Comparison of ENCODE assay signal across 21 cellular contexts in the genomic region with DNA sequence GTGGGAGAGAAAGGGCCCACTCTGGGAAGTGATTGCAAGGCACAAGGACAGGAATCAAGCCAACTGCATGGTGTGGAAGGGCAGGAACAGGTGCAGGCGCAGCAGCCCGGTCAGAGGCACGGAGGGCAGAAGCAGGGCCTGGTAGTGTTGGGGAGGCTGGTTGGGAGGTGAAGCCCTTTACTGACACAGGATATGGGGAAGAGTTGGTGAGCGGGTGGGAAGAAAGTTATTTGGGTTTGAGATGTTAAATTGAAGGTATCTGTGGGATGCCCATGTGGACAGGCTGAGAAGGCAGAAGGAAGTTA.
A peak's percentile ranks its signal among the peaks of the same experiment; 100 is the strongest.
DNase-seq lines count a peak whose midpoint lies in the region; ATAC-seq and TF ChIP-seq lines count a peak whose summit lies in the region.
"Had no signal": no experiment of that assay in that cellular context is flagged by ENCODE, and none has a peak within 500 bp of the region (broad histone marks: within the 10 kb centered on the region; RNA-seq: fewer than 3 reads in every experiment).

No MANE protein-coding gene starts in this region.

- 0 out of 2 replicates have a peak overlapping the region, but pooled peaks have one; percentile 17 for H3K9ac ChIP-seq in iPS-20b (ENCODE audit: low read depth, low read length)
- H3K9ac ChIP-seq in neuronal stem cell (ENCODE audit: low read depth, low read length, poor library complexity) = no peak overlapping the region
- H3K9ac ChIP-seq: BLaER1 had no signal

- no peak overlapping the region for H3K4me3 Mint-ChIP-seq in CD4-positive, CD25-positive, alpha-beta regulatory T cell
- H3K4me3 Mint-ChIP-seq in chondrocyte (ENCODE audit: unreplicated experiment) = no peak overlapping the region
- H3K4me3 Mint-ChIP-seq: CD4-positive, alpha-beta T cell; HFFc6 had no signal

- H2AK5ac ChIP-seq in neuronal stem cell (ENCODE audit: low read depth, low read length) = peak overlapping the region; percentile 49

- H2AFZ ChIP-seq in neuronal stem cell (ENCODE audit: low read length) = no peak overlapping the region

- peaks cover 0 to 4% (median 0%) of the 10 kb centered on the region in 7 donors for H3K9me3 Mint-ChIP-seq in CD4-positive, CD25-positive, alpha-beta regulatory T cell
- H3K9me3 Mint-ChIP-seq in chondrocyte (ENCODE audit: low read depth) = no peaks in the 10 kb centered on the region
- H3K9me3 Mint-ChIP-seq: CD4-positive, alpha-beta T cell; HFFc6 had no signal

- no peak for TF ChIP-seq POLR2A in right lobe of liver (IDR thresholded peaks at IDR 0.05)

- ATAC-seq in CD4-positive, CD25-positive, alpha-beta regulatory T cell (ENCODE audit: low read depth in 2 of 2) = no peak
- ATAC-seq in HG03039 (IDR thresholded peaks at IDR 0.05; ENCODE audit: unreplicated experiment) (no peak), right lobe of liver (no peak)

- peaks cover 30% of the 10 kb centered on the region for H3K27me3 Mint-ChIP-seq in CD4-positive, CD25-positive, alpha-beta regulatory T cell
- H3K27me3 Mint-ChIP-seq in chondrocyte (ENCODE audit: low read depth) = peaks cover 4% of the 10 kb centered on the region

- H3K9me3 ChIP-seq in CD4-positive, CD25-positive, alpha-beta regulatory T cell (ENCODE audit: control insufficient read depth in 2 of 2, low read length in 2 of 2) = no peaks in the 10 kb centered on the region
- no peaks in the 10 kb centered on the region for H3K9me3 ChIP-seq in SJCRH30 (replicated peaks)
- no peaks in the 10 kb centered on the region for H3K9me3 ChIP-seq in iPS-20b (ENCODE audit: insufficient read depth, low read depth, low read length)
- H3K9me3 ChIP-seq in neuronal stem cell (replicated peaks in 1 of 2; ENCODE audit: control insufficient read depth in 2 of 2, insufficient read depth in 1 of 2, low read depth in 1 of 2, low read length in 2 of 2) = no peaks in the 10 kb centered on the region
- no peaks in the 10 kb centered on the region for H3K9me3 ChIP-seq in right lobe of liver
- H3K9me3 ChIP-seq: BLaER1, HAP-1 had no signal

- H2BK5ac ChIP-seq in neuronal stem cell (ENCODE audit: low read length) = no peak overlapping the region

- H2BK15ac ChIP-seq in neuronal stem cell (ENCODE audit: low read length) = peak overlapping the region; percentile 32

- no peaks in the 10 kb centered on the region for H3K4me1 ChIP-seq in CD4-positive, CD25-positive, alpha-beta regulatory T cell (ENCODE audit: control insufficient read depth, insufficient read depth, low read length, poor library complexity, severe bottlenecking)
- H3K4me1 ChIP-seq in SJCRH30 (peaks cover 10% of the 10 kb centered on the region), iPS-20b (ENCODE audit: insufficient read depth, low read length) (peaks cover 28% of the 10 kb centered on the region; the same call in 1 of the 2 replicates), neuronal stem cell (ENCODE audit: control insufficient read depth in 2 of 2, insufficient read depth in 1 of 2, low read depth in 1 of 2, low read length in 2 of 2) (peaks cover 0 to 8% of the 10 kb centered on the region in 2 donors), right lobe of liver (no peaks in the 10 kb centered on the region)
- H3K4me1 ChIP-seq: HAP-1 had no signal

- H3K4me3 ChIP-seq in CD4-positive, CD25-positive, alpha-beta regulatory T cell (ENCODE audit: low read depth, low read length) = no peak overlapping the region
- H3K4me3 ChIP-seq in SJCRH30 (no peak overlapping the region), iPS-20b (ENCODE audit: low read length) (no peak overlapping the region), neuronal stem cell (ENCODE audit: low read length in 2 of 2) (no peak overlapping the region), right lobe of liver (no peak overlapping the region)
- H3K4me3 ChIP-seq: BLaER1, HAP-1 had no signal

- TF ChIP-seq CTCF in chondrocyte (IDR thresholded peaks at IDR 0.05) = no peak
- no peak for TF ChIP-seq CTCF in right lobe of liver (IDR thresholded peaks at IDR 0.05)

- no peak overlapping the region for H4K91ac ChIP-seq in neuronal stem cell (ENCODE audit: low read depth, low read length, poor library complexity)

- DNase-seq in CD4-positive, CD25-positive, alpha-beta regulatory T cell = no peak
- peak; percentile 71 to 86 for DNase-seq in SJCRH30
- no peak for DNase-seq in neuronal stem cell (ENCODE audit: low spot score)
- DNase-seq in chondrocyte (ENCODE audit: low spot score) = no peak
- no peak for DNase-seq in right lobe of liver
- no peak for DNase-seq in NOMO-1 treated with DMSO at 0.1 percent for 48 hours (lab: John Stamatoyannopoulos, UW; ENCODE audit: unreplicated experiment)
- DNase-seq: CD4-positive, alpha-beta T cell; HFFc6; NCI-H1105; NCI-H146; NCI-H1930; NCI-H2107; NCI-H524 treated with DMSO at 0.1 percent for 48 hours; NCI-H774; SHP77 had no signal

- intact Hi-C loops in right lobe of liver (cut with DNase I) = no loop called here

- H3K27ac ChIP-seq in CD4-positive, CD25-positive, alpha-beta regulatory T cell (ENCODE audit: insufficient read depth, low read length, poor library complexity, severe bottlenecking) = no peak overlapping the region
- H3K27ac ChIP-seq in SJCRH30 = no peak overlapping the region
- no peak overlapping the region for H3K27ac ChIP-seq in iPS-20b (ENCODE audit: low read length)
- no peak overlapping the region for H3K27ac ChIP-seq in neuronal stem cell (replicated peaks; ENCODE audit: low read length)
- H3K27ac ChIP-seq in right lobe of liver = no peak overlapping the region
- H3K27ac ChIP-seq: BLaER1, HL-60, RWPE1 had no signal

- H3K18ac ChIP-seq in neuronal stem cell (ENCODE audit: low read length) = no peak overlapping the region

- WGBS in neuronal stem cell (ENCODE audit: extremely low coverage in 2 of 2, insufficient read length in 2 of 2, insufficient replicate concordance in 1 of 2), 2 donors = 100% methylated on average over 1 of the region's 4 CpGs; no CpG with 5 or more reads in 1 of the 2 donors
- 80% methylated on average over 4 of the region's 4 CpGs for WGBS in right lobe of liver (ENCODE audit: insufficient coverage, low coverage, low lambda C conversion rate, missing lambda C conversion rate)

- H4K8ac ChIP-seq in neuronal stem cell (ENCODE audit: low read depth, low read length) = no peak overlapping the region

- H3K14ac ChIP-seq in neuronal stem cell (ENCODE audit: low read length) = no peak overlapping the region

- H3K4ac ChIP-seq in neuronal stem cell (ENCODE audit: low read length) = no peak overlapping the region

- no peaks in the 10 kb centered on the region for H3K79me1 ChIP-seq in neuronal stem cell (ENCODE audit: low read depth, low read length)

- no peaks in the 10 kb centered on the region for H3K36me3 Mint-ChIP-seq in CD4-positive, CD25-positive, alpha-beta regulatory T cell
- no peaks in the 10 kb centered on the region for H3K36me3 Mint-ChIP-seq in chondrocyte (ENCODE audit: low read depth)

- peak overlapping the region; percentile 28 for H2BK12ac ChIP-seq in neuronal stem cell (ENCODE audit: low read length)

- H3K4me1 Mint-ChIP-seq in CD4-positive, CD25-positive, alpha-beta regulatory T cell = peaks cover 0 to 9% (median 3%) of the 10 kb centered on the region in 4 donors
- H3K4me1 Mint-ChIP-seq in chondrocyte (ENCODE audit: low read depth) = peaks cover 10% of the 10 kb centered on the region

- no peaks in the 10 kb centered on the region for H3K36me3 ChIP-seq in CD4-positive, CD25-positive, alpha-beta regulatory T cell (ENCODE audit: control insufficient read depth, insufficient read depth, low read length)
- H3K36me3 ChIP-seq in SJCRH30 = no peaks in the 10 kb centered on the region
- H3K36me3 ChIP-seq in iPS-20b (ENCODE audit: insufficient read depth, low read depth, low read length) = no peaks in the 10 kb centered on the region
- no peaks in the 10 kb centered on the region for H3K36me3 ChIP-seq in neuronal stem cell (replicated peaks in 1 of 2; ENCODE audit: control insufficient read depth in 2 of 2, insufficient read depth in 2 of 2, low read length in 2 of 2)
- H3K36me3 ChIP-seq in right lobe of liver = no peaks in the 10 kb centered on the region
- H3K36me3 ChIP-seq: BLaER1, HAP-1 had no signal

- no peak overlapping the region for H3K4me2 ChIP-seq in neuronal stem cell (ENCODE audit: insufficient read depth, low read length, poor library complexity, severe bottlenecking)
- H3K4me2 ChIP-seq: BLaER1 had no signal

- H3K27ac Mint-ChIP-seq in CD4-positive, CD25-positive, alpha-beta regulatory T cell = peak overlapping the region in 2 of 3 donors; percentile 64 to 65
- H3K27ac Mint-ChIP-seq in chondrocyte (ENCODE audit: unreplicated experiment) = no peak overlapping the region
- H3K27ac Mint-ChIP-seq: CD4-positive, alpha-beta T cell; HFFc6 had no signal

- no peaks in the 10 kb centered on the region for H3K27me3 ChIP-seq in CD4-positive, CD25-positive, alpha-beta regulatory T cell (ENCODE audit: control insufficient read depth, insufficient read depth, low read length)
- H3K27me3 ChIP-seq in SJCRH30 (no peaks in the 10 kb centered on the region), iPS-20b (ENCODE audit: insufficient read depth, low read length) (no peaks in the 10 kb centered on the region), neuronal stem cell (ENCODE audit: control insufficient read depth in 3 of 3, insufficient read depth in 3 of 3, low read depth in 1 of 3, low read length in 3 of 3) (peaks cover 0 to 13% (median 0%) of the 10 kb centered on the region in 3 experiments), right lobe of liver (no peaks in the 10 kb centered on the region)
- H3K27me3 ChIP-seq: BLaER1 had no signal

- no peak overlapping the region for H3K23ac ChIP-seq in neuronal stem cell (ENCODE audit: low read depth, low read length, poor library complexity)

- no peak overlapping the region for H2BK120ac ChIP-seq in neuronal stem cell (ENCODE audit: low read depth, low read length)

Comparison
In these comparisons a context has a peak if more than half of its experiments do, and no peak if none do; other contexts are left out.
1. DNase-seq: peak in SJCRH30 (2 of 2); none in CD4-positive, CD25-positive, alpha-beta regulatory T cell (0 of 3), neuronal stem cell (single experiment), chondrocyte (single experiment), right lobe of liver (0 of 3) and NOMO-1 treated with DMSO at 0.1 percent for 48 hours (single experiment).